8 cellular contexts compared by ENCODE assay signal in genomic region chr7:107891619-107892366, GRCh38. TPM values are rescaled to one million over a fixed set of nuclear protein-coding genes. Genes with fewer than 3 reads are reported as not detected.
DNase-seq lines count a peak whose midpoint lies in the region; ATAC-seq and TF ChIP-seq lines count a peak whose summit lies in the region.

No MANE protein-coding gene starts in this region.

- 22 to 26% (median 24%) methylated on average over 10 of the region's 10 CpGs for WGBS in adipose tissue, 3 donors
- WGBS in testis, 2 donors = 12 to 28% methylated on average over 10 of the region's 10 CpGs

- no peaks in the 10 kb centered on the region for H3K9me3 ChIP-seq in testis

- H3K4me1 ChIP-seq in testis = peaks cover 7% of the 10 kb centered on the region

- H3K36me3 ChIP-seq in testis (ENCODE audit: low read depth, missing control alignments) = no peaks in the 10 kb centered on the region

- peak; percentile 17 for ATAC-seq in GM19463 (IDR thresholded peaks at IDR 0.05; ENCODE audit: unreplicated experiment)

- DNase-seq in EL (peak; percentile 39), HuH-7 (ENCODE audit: low spot score) (peak; percentile 23), kidney tubule cell (ENCODE audit: low spot score) (peak; percentile 22), testis (no peak), DMS79 treated with DMSO at 0.1 percent for 48 hours (lab: John Stamatoyannopoulos, UW) (no peak)
- no peak for DNase-seq in effector CD8-positive, alpha-beta T cell (lab: John Stamatoyannopoulos, UW)

- intact Hi-C loops in testis (cut with DNase I; ENCODE audit: low total_unique reads) = loop anchor here (10.0 kb wide), 1 partner anchor 113 kb away; the partner anchor contains the start of gene LAMB1

- H3K27ac ChIP-seq in adipose tissue (ENCODE audit: low read depth, low read length) (peak overlapping the region; percentile 68), testis (peak overlapping the region; percentile 93 to 95)

- TF ChIP-seq CTCF in testis (IDR thresholded peaks at IDR 0.05) = no peak

- TF ChIP-seq POLR2A in testis (IDR thresholded peaks at IDR 0.05) = no peak

- peak overlapping the region; percentile 79 to 84 for H3K4me3 ChIP-seq in testis

- H3K27me3 ChIP-seq in testis = no peaks in the 10 kb centered on the region

RNA-seq across cellular contexts. Expression of gene DLD, which starts 0.8 kb away (rescaled TPM):
- polyA plus RNA-seq in adipose tissue (100 to 1,000 TPM in 1 of 3 donors, 10 to 100 TPM in 2; 44.5 to 205 (median 55.7) TPM), testis (ENCODE audit: insufficient read depth, low read depth, low replicate concordance) (63.7 TPM)
- total RNA-seq in testis = 10 to 100 TPM; 50.2 to 57.3 TPM

Comparison
In these comparisons a context has a peak if more than half of its experiments do, and no peak if none do; other contexts are left out.
1. DNase-seq: peak in EL (single experiment), HuH-7 (single experiment) and kidney tubule cell (single experiment); none in testis (single experiment), DMS79 treated with DMSO at 0.1 percent for 48 hours (single experiment) and effector CD8-positive, alpha-beta T cell (single experiment).